Comparison of ENCODE assay signal across 2 cellular contexts in the genomic region with DNA sequence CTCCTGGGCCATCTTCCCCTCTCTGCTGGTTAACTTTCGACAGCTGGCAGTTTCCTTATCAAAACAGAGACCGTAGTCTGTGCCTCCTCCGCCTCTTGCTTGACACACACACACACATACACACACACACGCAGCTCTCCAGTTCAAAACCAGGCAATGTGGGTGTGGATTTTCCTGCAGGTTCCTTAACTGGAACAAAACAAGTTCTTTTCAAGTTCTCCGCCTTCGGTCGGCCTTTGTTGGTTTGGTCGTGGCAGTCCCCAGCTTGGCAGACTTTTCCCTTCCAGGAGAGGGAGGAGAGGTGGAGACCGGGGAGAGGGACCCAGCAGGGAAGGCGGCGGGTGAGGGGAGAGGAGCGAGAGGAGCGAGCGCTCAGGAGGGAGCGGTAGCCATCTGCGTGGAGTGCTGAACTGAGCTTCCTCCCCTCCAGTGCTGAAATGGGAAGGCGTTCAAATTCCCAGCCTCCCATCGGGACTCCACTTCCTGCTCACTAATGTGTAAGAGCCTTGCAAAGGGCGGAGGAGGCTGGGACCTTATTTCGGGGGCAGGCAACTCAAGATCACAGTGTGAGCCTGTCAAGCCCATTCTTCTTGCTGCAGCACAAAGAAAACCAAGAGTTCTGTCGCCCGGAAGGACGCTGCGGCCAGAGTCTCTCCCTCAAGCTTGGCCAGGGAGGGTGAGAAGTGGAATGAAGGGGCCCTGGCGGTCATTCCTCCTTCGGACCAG.
TF ChIP-seq lines count a peak whose summit lies in the region.

No MANE protein-coding gene starts in this region.

TF ChIP-seq in HEK293T, 16 proteins besides CTCF, POLR2A, EP300 and RAD21 (continued from another document):
- TF ChIP-seq PKNOX1 (IDR thresholded peaks at IDR 0.05): no peak
- no peak for TF ChIP-seq HDGF (IDR thresholded peaks at IDR 0.05; ENCODE audit: borderline replicate concordance)
- no peak for TF ChIP-seq CTBP1 (IDR thresholded peaks at IDR 0.05; ENCODE audit: borderline replicate concordance)
- TF ChIP-seq ARNT (IDR thresholded peaks at IDR 0.05): no peak
- no peak for TF ChIP-seq FOXK2 (IDR thresholded peaks at IDR 0.05)
- TF ChIP-seq TARDBP (IDR thresholded peaks at IDR 0.05): no peak
- no peak for TF ChIP-seq ZNF384 (IDR thresholded peaks at IDR 0.05)

TF ChIP-seq in HepG2, 621 proteins besides CTCF, POLR2A, EP300 and RAD21 (continued from another document):
- TF ChIP-seq REST (IDR thresholded peaks at IDR 0.05; ENCODE audit: borderline replicate concordance in 1 of 2, low read depth in 1 of 2, low read length in 2 of 2) (peak in 1 of 2 experiments; percentile 58; a peak in 1 of 4 replicates), ZNF770 (CRISPR knock-in tag; IDR thresholded peaks at IDR 0.05) (peak; percentile 57), AHR (CRISPR knock-in tag; IDR thresholded peaks at IDR 0.05) (no peak), ZBTB26 (CRISPR knock-in tag; IDR thresholded peaks at IDR 0.05; ENCODE audit: borderline replicate concordance) (0 out of 2 replicates have a peak, but pooled peaks have one; percentile 20), UBTF (CRISPR knock-in tag; IDR thresholded peaks at IDR 0.05) (peak; percentile 84)
- TF ChIP-seq, protein P1, sequence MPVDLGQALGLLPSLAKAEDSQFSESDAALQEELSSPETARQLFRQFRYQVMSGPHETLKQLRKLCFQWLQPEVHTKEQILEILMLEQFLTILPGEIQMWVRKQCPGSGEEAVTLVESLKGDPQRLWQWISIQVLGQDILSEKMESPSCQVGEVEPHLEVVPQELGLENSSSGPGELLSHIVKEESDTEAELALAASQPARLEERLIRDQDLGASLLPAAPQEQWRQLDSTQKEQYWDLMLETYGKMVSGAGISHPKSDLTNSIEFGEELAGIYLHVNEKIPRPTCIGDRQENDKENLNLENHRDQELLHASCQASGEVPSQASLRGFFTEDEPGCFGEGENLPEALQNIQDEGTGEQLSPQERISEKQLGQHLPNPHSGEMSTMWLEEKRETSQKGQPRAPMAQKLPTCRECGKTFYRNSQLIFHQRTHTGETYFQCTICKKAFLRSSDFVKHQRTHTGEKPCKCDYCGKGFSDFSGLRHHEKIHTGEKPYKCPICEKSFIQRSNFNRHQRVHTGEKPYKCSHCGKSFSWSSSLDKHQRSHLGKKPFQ (CRISPR knock-in tag; IDR thresholded peaks at IDR 0.05; ENCODE audit: insufficient replicate concordance): no peak
